In the genomic region with DNA sequence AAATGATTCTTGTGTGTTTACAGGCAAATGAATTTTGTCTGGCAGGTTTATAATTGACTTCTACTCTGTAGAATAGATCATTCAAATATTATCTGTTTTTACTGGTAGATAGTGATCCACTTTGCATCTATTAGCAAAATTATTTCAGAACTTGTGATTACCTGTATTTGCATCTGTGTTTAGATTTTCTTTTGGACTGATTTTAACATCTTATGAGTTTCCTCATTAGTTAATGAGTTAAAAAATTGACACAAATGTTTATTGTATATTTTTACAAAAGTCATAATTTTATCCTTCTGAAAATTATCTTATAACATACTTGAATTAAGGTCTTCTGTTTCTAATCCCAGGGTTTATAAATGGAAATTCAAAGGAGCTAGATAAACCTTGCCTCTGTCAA, we compare ENCODE assay signal across 22 cellular contexts.
A peak's percentile ranks its signal among the peaks of the same experiment; 100 is the strongest.
DNase-seq lines count a peak whose midpoint lies in the region; ATAC-seq, FAIRE-seq and TF ChIP-seq lines count a peak whose summit lies in the region.
"Had no signal": no experiment of that assay in that cellular context is flagged by ENCODE, and none has a peak within 500 bp of the region (broad histone marks: within the 10 kb centered on the region; RNA-seq: fewer than 3 reads in every experiment).

No MANE protein-coding gene starts in this region.

- no peak for DNase-seq in H54 (ENCODE audit: insufficient read length, low spot score)
- DNase-seq in HPDE6-E6E7 (ENCODE audit: extremely low spot score), result no peak
- DNase-seq in A172 (ENCODE audit: low spot score), result no peak
- DNase-seq: ACHN; BE2C; C1 segment of cervical spinal cord; CD4-positive, alpha-beta memory T cell; CD4-positive, CD25-positive, alpha-beta regulatory T cell; CD8-positive, alpha-beta memory T cell; COR-L47; DMS 273 treated with DMSO at 0.1 percent for 48 hours; DMS153; DMS53; DMS79; DND-41; EL; GF-D8 had no signal

- FAIRE-seq in H54 (lab: Jason Lieb, UNC) (peak; percentile 20), islet of Langerhans (lab: Jason Lieb, UNC) (peak; percentile 56)
- FAIRE-seq: A204.1, GM12891, GM19239 had no signal

- ATAC-seq in HG02885 (IDR thresholded peaks at IDR 0.05; ENCODE audit: poor library complexity, unreplicated experiment), result no peak

- TF ChIP-seq POLR2A in H54 (IDR thresholded peaks at IDR 0.05; ENCODE audit: low read depth, low read length), result no peak
